In genomic region chr9:37575921-37576721, GRCh38 we compare ENCODE assay signal across 8 cellular contexts. TPM values are rescaled to one million over a fixed set of nuclear protein-coding genes. Genes with fewer than 3 reads are reported as not detected.
A peak's percentile ranks its signal among the peaks of the same experiment; 100 is the strongest.
DNase-seq lines count a peak whose midpoint lies in the region; ATAC-seq and TF ChIP-seq lines count a peak whose summit lies in the region.

Gene FBXO10, minus strand, starts transcription at chr9:37576380. Its CDS starts 34,612 bp downstream, at chr9:37541768.

- peak; percentile 68 for ATAC-seq in GM21360 (IDR thresholded peaks at IDR 0.05; ENCODE audit: unreplicated experiment)

- H3K27me3 Mint-ChIP-seq in osteocyte (ENCODE audit: unreplicated experiment), result no peaks in the 10 kb centered on the region

- peak within 1 kb of the TSS; percentile 97 for H3K27ac Mint-ChIP-seq in osteocyte (ENCODE audit: unreplicated experiment)

- TF ChIP-seq POLR2A in vagina (IDR thresholded peaks at IDR 0.05), result no peak

- H3K4me1 ChIP-seq in vagina, result peaks cover 27% of the 10 kb centered on the region

- no peaks in the 10 kb centered on the region for H3K9me3 ChIP-seq in vagina

- no peaks in the 10 kb centered on the region for H3K36me3 ChIP-seq in vagina

- peaks cover 4% of the 10 kb centered on the region for H3K36me3 Mint-ChIP-seq in osteocyte (ENCODE audit: unreplicated experiment)

- peak within 1 kb of the TSS; percentile 90 for H3K27ac ChIP-seq in vagina

- DNase-seq in COR-L47 (lab: John Stamatoyannopoulos, UW), result peak; percentile 87
- peak; percentile 30 for DNase-seq in HT-29 (ENCODE audit: low spot score)
- DNase-seq in SHP77 treated with DMSO at 0.1 percent for 48 hours (lab: John Stamatoyannopoulos, UW), result peak; percentile 36
- peak; percentile 61 for DNase-seq in amniotic epithelial cell (ENCODE audit: low read depth)
- DNase-seq in cardiac septum (ENCODE audit: low spot score), result peak; percentile 87
- DNase-seq in osteocyte (ENCODE audit: extremely low spot score, unreplicated experiment), result peak; percentile 92
- DNase-seq in vagina (ENCODE audit: extremely low spot score in 2 of 2), result no peak

- H3K4me1 Mint-ChIP-seq in osteocyte (ENCODE audit: unreplicated experiment), result peaks cover 38% of the 10 kb centered on the region

- peak within 1 kb of the TSS; percentile 89 for H3K4me3 Mint-ChIP-seq in osteocyte (ENCODE audit: unreplicated experiment)

- H3K9me3 Mint-ChIP-seq in osteocyte (ENCODE audit: unreplicated experiment), result no peaks in the 10 kb centered on the region

- peak within 1 kb of the TSS; percentile 71 to 78 for H3K4me3 ChIP-seq in vagina

- intact Hi-C loops in cardiac septum (cut with DNase I) (loop anchor here (1.0 to 10.0 kb wide), 4 partner anchors 16 to 151 kb away; partner anchors contain the start of genes GRHPR, POLR1E and TOMM5), vagina (cut with DNase I) (no loop called here)

- no peaks in the 10 kb centered on the region for H3K27me3 ChIP-seq in vagina

- TF ChIP-seq CTCF in osteocyte (IDR thresholded peaks at IDR 0.05) (no peak), vagina (IDR thresholded peaks at IDR 0.05) (no peak)

RNA-seq across cellular contexts. Expression of gene FBXO10, which starts in this region (rescaled TPM):
- total RNA-seq in HT-29 (2014; rRNA removed; shearing (Covaris generic)), result 3.4 and 7.4 TPM in 2 replicates
- 5.9 TPM for total RNA-seq in cardiac septum
- 20.5 and 21.0 TPM in 2 replicates for total RNA-seq in osteocyte
- 14.0 TPM for total RNA-seq in vagina

Comparison
In these comparisons a context has a peak if more than half of its experiments do, and no peak if none do; other contexts are left out.
1. DNase-seq: peak in COR-L47 (single experiment), HT-29 (single experiment), SHP77 treated with DMSO at 0.1 percent for 48 hours (single experiment), amniotic epithelial cell (single experiment), cardiac septum (single experiment) and osteocyte (single experiment); none in vagina (0 of 2).